16 cellular contexts compared by ENCODE assay signal in the genomic region with DNA sequence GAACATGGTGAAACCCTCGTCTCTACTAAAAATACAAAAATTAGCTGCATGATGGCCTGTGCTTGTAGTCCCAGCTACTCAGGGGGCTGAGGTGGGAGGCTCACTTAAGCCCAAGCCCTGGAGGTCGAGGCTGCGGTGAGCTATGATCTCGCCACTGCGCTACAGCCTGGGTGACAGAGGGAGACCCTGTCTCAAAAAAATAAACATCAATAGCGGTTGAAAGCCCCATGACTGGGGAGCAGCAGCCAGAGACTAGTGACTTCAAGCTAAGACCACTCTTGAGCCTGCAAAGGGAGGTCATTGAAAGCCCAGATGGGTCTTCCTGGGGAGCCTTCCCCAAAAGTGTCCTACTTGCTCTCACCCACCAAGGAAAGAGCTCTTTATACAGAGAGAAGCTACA. TPM values are rescaled to one million over a fixed set of nuclear protein-coding genes. Genes with fewer than 3 reads are reported as not detected.
DNase-seq lines count a peak whose midpoint lies in the region; ATAC-seq and TF ChIP-seq lines count a peak whose summit lies in the region.
"Had no signal": no experiment of that assay in that cellular context is flagged by ENCODE, and none has a peak within 500 bp of the region (broad histone marks: within the 10 kb centered on the region; RNA-seq: fewer than 3 reads in every experiment).

No MANE protein-coding gene starts in this region.

- peak overlapping the region; percentile 89 for H3K27ac Mint-ChIP-seq in activated naive CD4-positive, alpha-beta T cell treated with anti-CD3 and anti-CD28 coated beads for 36 hours
- no peak overlapping the region for H3K27ac Mint-ChIP-seq in activated CD4-positive, alpha-beta memory T cell treated with anti-CD3 and anti-CD28 coated beads for 36 hours
- no peak overlapping the region for H3K27ac Mint-ChIP-seq in glutamatergic neuron (ENCODE audit: unreplicated experiment)
- no peak overlapping the region for H3K27ac Mint-ChIP-seq in stimulated activated naive B cell treated with anti-CD40 and anti-IgM and Interleukin-4, amounts not matched to agents 10 μg/mL and 1 μg/mL and 100 μg/mL, for 72 hours
- H3K27ac Mint-ChIP-seq: neural progenitor cell had no signal

- peaks cover 9% of the 10 kb centered on the region for H3K4me1 Mint-ChIP-seq in activated naive CD4-positive, alpha-beta T cell treated with anti-CD3 and anti-CD28 coated beads for 36 hours (ENCODE audit: low read depth)
- peaks cover 12% of the 10 kb centered on the region for H3K4me1 Mint-ChIP-seq in activated CD4-positive, alpha-beta memory T cell treated with anti-CD3 and anti-CD28 coated beads for 36 hours (ENCODE audit: low read depth)
- H3K4me1 Mint-ChIP-seq in glutamatergic neuron (ENCODE audit: low read depth, unreplicated experiment): no peaks in the 10 kb centered on the region
- peaks cover 10 to 30% of the 10 kb centered on the region in 2 donors for H3K4me1 Mint-ChIP-seq in stimulated activated naive B cell treated with anti-CD40 and anti-IgM and Interleukin-4, amounts not matched to agents 10 μg/mL and 1 μg/mL and 100 μg/mL, for 72 hours

- peak overlapping the region; percentile 6 for H3K4me3 Mint-ChIP-seq in activated naive CD4-positive, alpha-beta T cell treated with anti-CD3 and anti-CD28 coated beads for 36 hours
- H3K4me3 Mint-ChIP-seq in activated CD4-positive, alpha-beta memory T cell treated with anti-CD3 and anti-CD28 coated beads for 36 hours: peak overlapping the region; percentile 86
- peak overlapping the region; percentile 87 for H3K4me3 Mint-ChIP-seq in glutamatergic neuron (ENCODE audit: unreplicated experiment)
- H3K4me3 Mint-ChIP-seq in stimulated activated naive B cell treated with anti-CD40 and anti-IgM and Interleukin-4, amounts not matched to agents 10 μg/mL and 1 μg/mL and 100 μg/mL, for 72 hours: peak overlapping the region; percentile 93 to 95

- no peak for DNase-seq in activated naive CD4-positive, alpha-beta T cell treated with anti-CD3 and anti-CD28 coated beads for 36 hours
- no peak for DNase-seq in activated naive CD4-positive, alpha-beta T cell (lab: John Stamatoyannopoulos, UW)
- no peak for DNase-seq in activated CD4-positive, alpha-beta memory T cell treated with anti-CD3 and anti-CD28 coated beads for 36 hours
- DNase-seq in glutamatergic neuron: no peak
- no peak for DNase-seq in stimulated activated naive B cell treated with anti-CD40 and anti-IgM and Interleukin-4, amounts not matched to agents 10 μg/mL and 1 μg/mL and 100 μg/mL, for 72 hours
- no peak for DNase-seq in SW 1271 (lab: John Stamatoyannopoulos, UW)
- DNase-seq: activated effector memory CD4-positive, alpha-beta T cell treated with Interleukin-2 at 50 U/mL for 16 hours; aorta; NCI-H1105; NCI-H510A; Peyer's patch; SJCRH30; stimulated activated CD4-positive, alpha-beta T cell treated with anti-CD3 and anti-CD28 coated beads, Interleukin-4, amount 100 ng/mL, for 1 hour had no signal

- no peaks in the 10 kb centered on the region for H3K36me3 Mint-ChIP-seq in activated naive CD4-positive, alpha-beta T cell treated with anti-CD3 and anti-CD28 coated beads for 36 hours (ENCODE audit: low read depth)
- H3K36me3 Mint-ChIP-seq in activated CD4-positive, alpha-beta memory T cell treated with anti-CD3 and anti-CD28 coated beads for 36 hours: no peaks in the 10 kb centered on the region
- H3K36me3 Mint-ChIP-seq in glutamatergic neuron (ENCODE audit: unreplicated experiment): no peaks in the 10 kb centered on the region
- H3K36me3 Mint-ChIP-seq in stimulated activated naive B cell treated with anti-CD40 and anti-IgM and Interleukin-4, amounts not matched to agents 10 μg/mL and 1 μg/mL and 100 μg/mL, for 72 hours: no peaks in the 10 kb centered on the region

- ATAC-seq in stimulated activated naive B cell treated with anti-CD40 and anti-IgM and Interleukin-4, amounts not matched to agents 10 μg/mL and 1 μg/mL and 100 μg/mL, for 72 hours (replicated peaks): no peak
- ATAC-seq in activated CD4-positive, CD25-positive, alpha-beta regulatory T cell treated with anti-CD3 and anti-CD28 coated beads, Interleukin-2, amount 50 U/mL, for 24 hours: no peak
- ATAC-seq in esophagus mucosa: no peak

- intact Hi-C loops in activated naive CD4-positive, alpha-beta T cell treated with anti-CD3 and anti-CD28 coated beads for 36 hours (cut with micrococcal nuclease): loop anchor here (5.0 kb wide), 2 partner anchors 164 to 294 kb away; a partner anchor contains a TSS
- intact Hi-C loops in activated CD4-positive, alpha-beta memory T cell treated with anti-CD3 and anti-CD28 coated beads for 36 hours (cut with micrococcal nuclease): loop anchor here (5.0 to 10.0 kb wide), 3 partner anchors 116 to 202 kb away; a partner anchor contains a TSS

- POLR2A ChIA-PET in activated CD4-positive, alpha-beta memory T cell treated with anti-CD3 and anti-CD28 coated beads for 36 hours (lab: Charles Lee): interaction anchor here (0.8 to 1.2 kb wide), 2 partner anchors 14 to 131 kb away, joined by 3 to 6 read pairs; a partner anchor contains a TSS

- no peaks in the 10 kb centered on the region for H3K27me3 Mint-ChIP-seq in activated naive CD4-positive, alpha-beta T cell treated with anti-CD3 and anti-CD28 coated beads for 36 hours (ENCODE audit: low read depth)
- no peaks in the 10 kb centered on the region for H3K27me3 Mint-ChIP-seq in activated CD4-positive, alpha-beta memory T cell treated with anti-CD3 and anti-CD28 coated beads for 36 hours
- no peaks in the 10 kb centered on the region for H3K27me3 Mint-ChIP-seq in glutamatergic neuron (ENCODE audit: unreplicated experiment)
- H3K27me3 Mint-ChIP-seq in stimulated activated naive B cell treated with anti-CD40 and anti-IgM and Interleukin-4, amounts not matched to agents 10 μg/mL and 1 μg/mL and 100 μg/mL, for 72 hours: no peaks in the 10 kb centered on the region

- CTCF ChIA-PET in activated naive CD4-positive, alpha-beta T cell treated with anti-CD3 and anti-CD28 coated beads for 36 hours (lab: Charles Lee): interaction anchor here (0.6 to 1.9 kb wide), 3 partner anchors 13 to 510 kb away, joined by 3 to 5 read pairs (median 3); no protein-coding TSS in a partner anchor
- CTCF ChIA-PET in activated CD4-positive, alpha-beta memory T cell treated with anti-CD3 and anti-CD28 coated beads for 36 hours (lab: Charles Lee): interaction anchor here (2.0 to 2.6 kb wide), 2 partner anchors 9 to 13 kb away, joined by 7 to 20 read pairs; a partner anchor contains a TSS

- peaks cover 5% of the 10 kb centered on the region for H3K9me3 Mint-ChIP-seq in activated naive CD4-positive, alpha-beta T cell treated with anti-CD3 and anti-CD28 coated beads for 36 hours
- H3K9me3 Mint-ChIP-seq in activated CD4-positive, alpha-beta memory T cell treated with anti-CD3 and anti-CD28 coated beads for 36 hours: peaks cover 7% of the 10 kb centered on the region
- peaks cover 8% of the 10 kb centered on the region for H3K9me3 Mint-ChIP-seq in glutamatergic neuron (ENCODE audit: unreplicated experiment)
- peaks cover 0 to 2% of the 10 kb centered on the region in 2 donors for H3K9me3 Mint-ChIP-seq in stimulated activated naive B cell treated with anti-CD40 and anti-IgM and Interleukin-4, amounts not matched to agents 10 μg/mL and 1 μg/mL and 100 μg/mL, for 72 hours

- no peak for TF ChIP-seq CTCF in glutamatergic neuron (IDR thresholded peaks at IDR 0.05; ENCODE audit: partially characterized antibody, unreplicated experiment)

RNA-seq across cellular contexts. Expression of a gene that starts 11.9 kb away (rescaled TPM):
- total RNA-seq in activated naive CD4-positive, alpha-beta T cell treated with anti-CD3 and anti-CD28 coated beads for 36 hours: 1 to 10 TPM; 1.9 to 2.4 TPM
- 1 to 10 TPM; 1.5 to 2.4 TPM for total RNA-seq in activated CD4-positive, alpha-beta memory T cell treated with anti-CD3 and anti-CD28 coated beads for 36 hours
- 8.7 TPM for total RNA-seq in glutamatergic neuron (ENCODE audit: unreplicated experiment)
- total RNA-seq in esophagus mucosa: 0.52 TPM

RNA-seq across cellular contexts. Expression of a gene that starts 54.8 kb away (rescaled TPM):
- 1 to 10 TPM; 5.6 to 5.7 TPM for total RNA-seq in activated naive CD4-positive, alpha-beta T cell treated with anti-CD3 and anti-CD28 coated beads for 36 hours
- 1 to 10 TPM; 6.5 to 7.0 TPM for total RNA-seq in activated CD4-positive, alpha-beta memory T cell treated with anti-CD3 and anti-CD28 coated beads for 36 hours
- 11.2 TPM for total RNA-seq in glutamatergic neuron (ENCODE audit: unreplicated experiment)
- 4.1 TPM for total RNA-seq in esophagus mucosa

RNA-seq across cellular contexts. Expression of a gene that starts 55.7 kb away (rescaled TPM):
- 1 to 10 TPM; 3.7 to 4.1 TPM for total RNA-seq in activated naive CD4-positive, alpha-beta T cell treated with anti-CD3 and anti-CD28 coated beads for 36 hours
- 1 to 10 TPM; 5.1 to 5.3 TPM for total RNA-seq in activated CD4-positive, alpha-beta memory T cell treated with anti-CD3 and anti-CD28 coated beads for 36 hours
- total RNA-seq in glutamatergic neuron (ENCODE audit: unreplicated experiment) (8.8 TPM), esophagus mucosa (3.4 TPM)

Comparison
In these comparisons a context has a peak if more than half of its experiments do, and no peak if none do; other contexts are left out.
1. H3K4me3 Mint-ChIP-seq: peak in every context shown above with its lines; median percentile 94 in stimulated activated naive B cell treated with anti-CD40 and anti-IgM and Interleukin-4, amounts not matched to agents 10 μg/mL and 1 μg/mL and 100 μg/mL, for 72 hours; 87 in glutamatergic neuron; 86 in activated CD4-positive, alpha-beta memory T cell treated with anti-CD3 and anti-CD28 coated beads for 36 hours; 6 in activated naive CD4-positive, alpha-beta T cell treated with anti-CD3 and anti-CD28 coated beads for 36 hours.